In the genomic region with DNA sequence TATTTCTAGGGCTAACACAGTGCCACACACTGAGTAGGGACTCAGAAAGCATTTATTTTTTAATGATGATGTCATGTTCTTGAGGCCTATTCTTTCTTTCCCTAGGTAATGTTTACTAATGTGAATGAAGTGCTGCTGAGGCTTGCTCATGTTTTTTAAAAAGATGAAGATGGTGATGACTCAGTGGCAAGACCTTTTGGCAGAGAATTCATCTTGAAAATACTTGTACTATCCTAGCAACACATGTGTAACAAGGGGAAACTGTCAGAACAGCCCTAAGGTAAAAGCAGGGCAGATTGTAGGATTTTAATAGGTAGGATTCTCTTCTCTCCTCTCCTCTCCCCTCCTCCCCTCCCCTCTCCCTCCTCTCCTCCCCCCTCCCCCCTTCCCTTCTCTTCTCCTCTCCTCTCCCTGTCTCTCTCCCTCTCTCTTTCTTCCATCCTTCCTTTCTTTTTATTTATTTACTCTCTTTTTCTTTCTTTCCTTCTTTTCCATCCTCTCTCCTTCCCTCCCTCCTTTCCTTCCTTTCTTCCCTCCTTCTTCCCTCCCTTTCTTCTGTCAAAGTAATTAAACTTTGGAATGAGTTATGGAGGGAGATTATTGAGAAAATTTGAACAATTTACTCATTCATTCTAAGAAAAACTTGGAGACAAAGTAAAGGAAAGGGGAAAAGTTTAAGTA, we compare ENCODE assay signal across 12 cellular contexts.
DNase-seq lines count a peak whose midpoint lies in the region; ATAC-seq, FAIRE-seq and TF ChIP-seq lines count a peak whose summit lies in the region.
"Had no signal": no experiment of that assay in that cellular context is flagged by ENCODE, and none has a peak within 500 bp of the region (broad histone marks: within the 10 kb centered on the region; RNA-seq: fewer than 3 reads in every experiment).

No MANE protein-coding gene starts in this region.

- H4K20me1 ChIP-seq in GM23248 (ENCODE audit: insufficient read depth) (no peaks in the 10 kb centered on the region), keratinocyte (ENCODE audit: control insufficient read depth, extremely low read depth, insufficient read depth, low read length) (no peaks in the 10 kb centered on the region)

- intact Hi-C loops in natural killer cell (cut with micrococcal nuclease) = no loop called here

- H3K27me3 Mint-ChIP-seq in natural killer cell (ENCODE audit: low read depth in 2 of 2) = peaks cover 7 to 8% of the 10 kb centered on the region in 2 donors

- no peak overlapping the region for H3K4me3 Mint-ChIP-seq in natural killer cell

- H3K9me1 ChIP-seq in keratinocyte (ENCODE audit: control insufficient read depth, extremely low read depth, insufficient read depth, low read length) = no peaks in the 10 kb centered on the region

- H3K4me3 ChIP-seq in AG04449 (ENCODE audit: low read depth, low read length) (no peak overlapping the region), GM23248 (no peak overlapping the region), keratinocyte (ENCODE audit: control insufficient read depth in 2 of 3, extremely low read depth in 1 of 3, insufficient read depth in 2 of 3, low read depth in 1 of 3, low read length in 3 of 3) (peak overlapping the region in 1 of 3 experiments; percentile 29)
- H3K4me3 ChIP-seq: pancreas had no signal

- no peak overlapping the region for H3K4me2 ChIP-seq in GM23248 (ENCODE audit: unreplicated experiment)
- peak overlapping the region; percentile 49 for H3K4me2 ChIP-seq in keratinocyte (ENCODE audit: control insufficient read depth, extremely low read depth, insufficient read depth, low read depth, low read length)

- DNase-seq in AG04449 (ENCODE audit: low read depth, low spot score) (peak; percentile 26), GM23248 (peak; percentile 89), amniotic epithelial cell (ENCODE audit: low read depth) (peak; percentile 83), keratinocyte (ENCODE audit: low read depth, low spot score) (peak; percentile 71), natural killer cell (no peak), dedifferentiated amniotic fluid mesenchymal stem cell (ENCODE audit: extremely low spot score) (no peak)
- DNase-seq in stimulated activated naive CD4-positive, alpha-beta T cell (lab: John Stamatoyannopoulos, UW) = no peak
- DNase-seq: activated naive CD4-positive, alpha-beta T cell treated with Interleukin-2 at 50 U/mL for 16 hours; effector memory CD4-positive, alpha-beta T cell; NCI-H1048; pancreas had no signal

- H3K79me2 ChIP-seq in GM23248 (ENCODE audit: insufficient read depth) (no peaks in the 10 kb centered on the region), keratinocyte (ENCODE audit: control insufficient read depth, insufficient read depth, low read length) (no peaks in the 10 kb centered on the region)

- H3K9me2 ChIP-seq in GM23248 (ENCODE audit: insufficient read depth) = no peaks in the 10 kb centered on the region

- dilution Hi-C loops in keratinocyte (cut with MboI; ENCODE audit: extremely low pct_ligation_motif_present, low sequenced_read_pairs) = no loop called here

- TF ChIP-seq CTCF in AG04449 (IDR thresholded peaks at IDR 0.05; ENCODE audit: insufficient read depth, low read length, missing control alignments) (no peak), keratinocyte (optimal IDR thresholded peaks at IDR 0.05 in 1 of 3, IDR thresholded peaks at IDR 0.05 in 1 of 3, conservative IDR thresholded peaks at IDR 0.05 in 1 of 3; ENCODE audit: extremely low read depth in 1 of 3, insufficient read depth in 2 of 3, low read length in 3 of 3) (no peak), natural killer cell (IDR thresholded peaks at IDR 0.05) (no peak)

- H3K36me3 ChIP-seq in GM23248 (ENCODE audit: low read depth) = no peaks in the 10 kb centered on the region
- H3K36me3 ChIP-seq in keratinocyte (ENCODE audit: control insufficient read depth in 2 of 2, extremely low read depth in 1 of 2, insufficient read depth in 2 of 2, low read length in 2 of 2) = no peaks in the 10 kb centered on the region
- H3K36me3 ChIP-seq: pancreas had no signal

- H3F3A ChIP-seq in GM23248 (ENCODE audit: insufficient read depth) = peaks cover 4% of the 10 kb centered on the region; the same call in 1 of the 2 replicates

- peaks cover 8% of the 10 kb centered on the region for H3K4me1 ChIP-seq in GM23248 (ENCODE audit: insufficient read depth)
- peaks cover 14% of the 10 kb centered on the region for H3K4me1 ChIP-seq in keratinocyte (ENCODE audit: control insufficient read depth, extremely low read depth, insufficient read depth, low read length)
- H3K4me1 ChIP-seq: pancreas had no signal

- no peaks in the 10 kb centered on the region for H3K9me3 ChIP-seq in GM23248 (ENCODE audit: low read depth)
- no peaks in the 10 kb centered on the region for H3K9me3 ChIP-seq in keratinocyte (ENCODE audit: control insufficient read depth, low read depth, low read length)
- H3K9me3 ChIP-seq: pancreas had no signal

- H3K9ac ChIP-seq in GM23248 = no peak overlapping the region
- peak overlapping the region; percentile 37 for H3K9ac ChIP-seq in keratinocyte (ENCODE audit: control insufficient read depth, extremely low read depth, insufficient read depth, low read length)

- no peak for ATAC-seq in GM21423 (IDR thresholded peaks at IDR 0.05; ENCODE audit: unreplicated experiment)
- ATAC-seq in natural killer cell = no peak
- ATAC-seq: pancreas had no signal

- peaks cover 10 to 12% of the 10 kb centered on the region in 2 donors for H3K4me1 Mint-ChIP-seq in natural killer cell

- in situ Hi-C loops in GM23248 (cut with MboI) = no loop called here

- H2AFZ ChIP-seq in GM23248 = no peak overlapping the region
- H2AFZ ChIP-seq in keratinocyte (ENCODE audit: control insufficient read depth, low read length) = peak overlapping the region; percentile 28

- H3K27me3 ChIP-seq in GM23248 (replicated peaks; ENCODE audit: insufficient read depth) (peaks cover 24% of the 10 kb centered on the region; the same call in 1 of the 2 replicates), keratinocyte (ENCODE audit: control insufficient read depth, extremely low read depth, insufficient read depth, low read length) (no peaks in the 10 kb centered on the region)
- H3K27me3 ChIP-seq: pancreas had no signal

- POLR2A ChIA-PET in AG04449 (lab: Yijun Ruan, JAX) = no interaction called here

- H3K9me3 Mint-ChIP-seq in natural killer cell = no peaks in the 10 kb centered on the region

- H3K36me3 Mint-ChIP-seq in natural killer cell = peaks cover 11% of the 10 kb centered on the region

- CTCF ChIA-PET in AG04449 (lab: Yijun Ruan, JAX) = no interaction called here

- FAIRE-seq in keratinocyte (lab: Jason Lieb, UNC) = peak; percentile 94
- FAIRE-seq: pancreas had no signal

- H3K27ac ChIP-seq in GM23248 = no peak overlapping the region; the same call in 1 of the 2 replicates
- peak overlapping the region; percentile 61 for H3K27ac ChIP-seq in keratinocyte (ENCODE audit: control insufficient read depth, insufficient read depth, low read length)
- H3K27ac ChIP-seq: pancreas had no signal

- H3K27ac Mint-ChIP-seq in natural killer cell = peak overlapping the region in 1 of 2 donors; percentile 17

Comparison
In these comparisons a context has a peak if more than half of its experiments do, and no peak if none do; other contexts are left out.
1. DNase-seq: peak in AG04449 (single experiment), GM23248 (single experiment), amniotic epithelial cell (single experiment) and keratinocyte (single experiment); none in natural killer cell (single experiment), stimulated activated naive CD4-positive, alpha-beta T cell (0 of 6) and dedifferentiated amniotic fluid mesenchymal stem cell (single experiment).